ENCODE assay signal across 26 cellular contexts in genomic region chr10:33127622-33128021, GRCh38.
DNase-seq lines count a peak whose midpoint lies in the region; ATAC-seq lines count a peak whose summit lies in the region.
"Had no signal": no experiment of that assay in that cellular context is flagged by ENCODE, and none has a peak within 500 bp of the region (broad histone marks: within the 10 kb centered on the region; RNA-seq: fewer than 3 reads in every experiment).

No MANE protein-coding gene starts in this region.

- peaks cover 16% of the 10 kb centered on the region for H3K36me3 Mint-ChIP-seq in activated CD4-positive, alpha-beta T cell treated with anti-CD3 and anti-CD28 coated beads, Interleukin-2, amount 10 ng/mL, durations not matched to agents 7 days and 5 days (ENCODE audit: low read depth)
- no peaks in the 10 kb centered on the region for H3K36me3 Mint-ChIP-seq in CD8-positive, alpha-beta memory T cell
- H3K36me3 Mint-ChIP-seq in activated T-helper 17 cell treated with anti-CD3 and anti-CD28 coated beads, Interleukin-2, amount 50 U/mL, for 72 hours (ENCODE audit: low read depth) = no peaks in the 10 kb centered on the region
- H3K36me3 Mint-ChIP-seq in natural killer cell treated with Interleukin-12 subunit alpha and Interleukin-12 subunit beta and Interleukin-15 and Interleukin-18, amount 100 ng/mL, for 72 hours = no peaks in the 10 kb centered on the region

- peaks cover 70% of the 10 kb centered on the region for H3K4me1 ChIP-seq in CD8-positive, alpha-beta memory T cell (ENCODE audit: insufficient read depth, low read length)
- H3K4me1 ChIP-seq: transverse colon had no signal

- H3K4me1 Mint-ChIP-seq in activated CD4-positive, alpha-beta T cell treated with anti-CD3 and anti-CD28 coated beads, Interleukin-2, amount 10 ng/mL, durations not matched to agents 7 days and 5 days = peaks cover 66% of the 10 kb centered on the region
- H3K4me1 Mint-ChIP-seq in CD8-positive, alpha-beta memory T cell = peaks cover 71 to 88% (median 82%) of the 10 kb centered on the region in 3 donors
- H3K4me1 Mint-ChIP-seq in activated T-helper 17 cell treated with anti-CD3 and anti-CD28 coated beads, Interleukin-2, amount 50 U/mL, for 72 hours = peaks cover 60% of the 10 kb centered on the region
- H3K4me1 Mint-ChIP-seq in natural killer cell treated with Interleukin-12 subunit alpha and Interleukin-12 subunit beta and Interleukin-15 and Interleukin-18, amount 100 ng/mL, for 72 hours (ENCODE audit: low read depth in 2 of 2) = peaks cover 41 to 42% of the 10 kb centered on the region in 2 donors

- no peak for ATAC-seq in activated T-helper 17 cell treated with anti-CD3 and anti-CD28 coated beads, Interleukin-2, amount 50 U/mL, for 72 hours (replicated peaks)
- no peak for ATAC-seq in natural killer cell treated with Interleukin-12 subunit alpha and Interleukin-12 subunit beta and Interleukin-15 and Interleukin-18, amount 100 ng/mL, for 72 hours
- ATAC-seq in GM18858 (IDR thresholded peaks at IDR 0.05; ENCODE audit: unreplicated experiment) = no peak
- ATAC-seq: K562, left lobe of liver, right cardiac atrium had no signal

- H3K9me3 ChIP-seq in CD8-positive, alpha-beta memory T cell (ENCODE audit: low read length) = no peaks in the 10 kb centered on the region
- H3K9me3 ChIP-seq: MG63, ovary, transverse colon had no signal

- H3K27me3 ChIP-seq in CD8-positive, alpha-beta memory T cell (ENCODE audit: insufficient read depth, low read length, poor library complexity, severe bottlenecking) = no peaks in the 10 kb centered on the region
- H3K27me3 ChIP-seq: brain microvascular endothelial cell, MG63, ovary, transverse colon had no signal

- CTCF ChIA-PET in activated CD4-positive, alpha-beta T cell treated with anti-CD3 and anti-CD28 coated beads, Interleukin-2, amount 10 ng/mL, durations not matched to agents 7 days and 5 days (lab: Charles Lee) = interaction anchor here (0.6 to 6.1 kb wide), 8 partner anchors 9 to 95 kb away, joined by 3 to 55 read pairs (median 4); no protein-coding TSS in a partner anchor
- CTCF ChIA-PET in CD8-positive, alpha-beta memory T cell (lab: Charles Lee) = interaction anchor here (1.3 to 1.8 kb wide), 3 partner anchors 11 to 27 kb away, joined by 3 to 8 read pairs (median 7); no protein-coding TSS in a partner anchor

- H3K9me3 Mint-ChIP-seq in activated CD4-positive, alpha-beta T cell treated with anti-CD3 and anti-CD28 coated beads, Interleukin-2, amount 10 ng/mL, durations not matched to agents 7 days and 5 days = peaks cover 3% of the 10 kb centered on the region
- peaks cover 0 to 2% (median 0%) of the 10 kb centered on the region in 5 donors for H3K9me3 Mint-ChIP-seq in CD8-positive, alpha-beta memory T cell
- H3K9me3 Mint-ChIP-seq in activated T-helper 17 cell treated with anti-CD3 and anti-CD28 coated beads, Interleukin-2, amount 50 U/mL, for 72 hours = no peaks in the 10 kb centered on the region
- H3K9me3 Mint-ChIP-seq in natural killer cell treated with Interleukin-12 subunit alpha and Interleukin-12 subunit beta and Interleukin-15 and Interleukin-18, amount 100 ng/mL, for 72 hours = no peaks in the 10 kb centered on the region
- H3K9me3 Mint-ChIP-seq: activated T-helper 2 cell treated with anti-CD3 and anti-CD28 coated beads, Interferon-gamma antibody, Interleukin-2, Interleukin-4, amounts not matched to agents 10 μg/mL and 5 μg/mL and 100 μg/mL, durations not matched to agents 14 hours and 24 hours and 36 hours; nephron progenitor cell had no signal

- no peaks in the 10 kb centered on the region for H3K36me3 ChIP-seq in CD8-positive, alpha-beta memory T cell (ENCODE audit: insufficient read depth, low read length)
- H3K36me3 ChIP-seq: brain microvascular endothelial cell, MG63, ovary, transverse colon had no signal

- POLR2A ChIA-PET in activated CD4-positive, alpha-beta T cell treated with anti-CD3 and anti-CD28 coated beads, Interleukin-2, amount 10 ng/mL, durations not matched to agents 7 days and 5 days (lab: Charles Lee) = no interaction called here
- POLR2A ChIA-PET in CD8-positive, alpha-beta memory T cell (lab: Charles Lee) = interaction anchor here (1.3 kb wide), 1 partner anchor 12 kb away, joined by 6 read pairs; no protein-coding TSS in a partner anchor

- intact Hi-C loops in posterior cingulate gyrus (cut with DNase I) = no loop called here

- H3K4me3 ChIP-seq in CD8-positive, alpha-beta memory T cell (ENCODE audit: low read length) = no peak overlapping the region
- H3K4me3 ChIP-seq: K562, MG63, ovary, transverse colon had no signal

- H3K4me3 Mint-ChIP-seq in activated CD4-positive, alpha-beta T cell treated with anti-CD3 and anti-CD28 coated beads, Interleukin-2, amount 10 ng/mL, durations not matched to agents 7 days and 5 days = no peak overlapping the region
- H3K4me3 Mint-ChIP-seq in CD8-positive, alpha-beta memory T cell = peak overlapping the region in 1 of 7 donors; percentile 54
- peak overlapping the region; percentile 75 for H3K4me3 Mint-ChIP-seq in activated T-helper 17 cell treated with anti-CD3 and anti-CD28 coated beads, Interleukin-2, amount 50 U/mL, for 72 hours
- H3K4me3 Mint-ChIP-seq in natural killer cell treated with Interleukin-12 subunit alpha and Interleukin-12 subunit beta and Interleukin-15 and Interleukin-18, amount 100 ng/mL, for 72 hours = peak overlapping the region; percentile 40
- H3K4me3 Mint-ChIP-seq: nephron progenitor cell had no signal

- H3K27ac ChIP-seq in CD8-positive, alpha-beta memory T cell (ENCODE audit: low read depth, low read length) = no peak overlapping the region
- H3K27ac ChIP-seq: brain microvascular endothelial cell, ovary, transverse colon had no signal

- H3K27ac Mint-ChIP-seq in activated CD4-positive, alpha-beta T cell treated with anti-CD3 and anti-CD28 coated beads, Interleukin-2, amount 10 ng/mL, durations not matched to agents 7 days and 5 days = peak overlapping the region; percentile 93
- H3K27ac Mint-ChIP-seq in CD8-positive, alpha-beta memory T cell = peak overlapping the region in 7 of 8 donors; percentile 29 to 98 (median 95)
- peak overlapping the region; percentile 76 for H3K27ac Mint-ChIP-seq in activated T-helper 17 cell treated with anti-CD3 and anti-CD28 coated beads, Interleukin-2, amount 50 U/mL, for 72 hours
- H3K27ac Mint-ChIP-seq in natural killer cell treated with Interleukin-12 subunit alpha and Interleukin-12 subunit beta and Interleukin-15 and Interleukin-18, amount 100 ng/mL, for 72 hours = peak overlapping the region; percentile 86 to 91
- H3K27ac Mint-ChIP-seq: nephron progenitor cell had no signal

- H3K27me3 Mint-ChIP-seq in activated CD4-positive, alpha-beta T cell treated with anti-CD3 and anti-CD28 coated beads, Interleukin-2, amount 10 ng/mL, durations not matched to agents 7 days and 5 days = no peaks in the 10 kb centered on the region
- peaks cover 0 to 1% of the 10 kb centered on the region in 2 donors for H3K27me3 Mint-ChIP-seq in CD8-positive, alpha-beta memory T cell
- H3K27me3 Mint-ChIP-seq in activated T-helper 17 cell treated with anti-CD3 and anti-CD28 coated beads, Interleukin-2, amount 50 U/mL, for 72 hours = no peaks in the 10 kb centered on the region
- H3K27me3 Mint-ChIP-seq in natural killer cell treated with Interleukin-12 subunit alpha and Interleukin-12 subunit beta and Interleukin-15 and Interleukin-18, amount 100 ng/mL, for 72 hours = no peaks in the 10 kb centered on the region

- no peak for DNase-seq in activated CD4-positive, alpha-beta T cell treated with anti-CD3 and anti-CD28 coated beads, Interleukin-2, amount 10 ng/mL, durations not matched to agents 7 days and 5 days
- no peak for DNase-seq in activated CD4-positive, alpha-beta T cell treated with anti-CD3 and anti-CD28 coated beads for 1 hour
- DNase-seq in CD8-positive, alpha-beta memory T cell = no peak
- DNase-seq in natural killer cell treated with Interleukin-12 subunit alpha and Interleukin-12 subunit beta and Interleukin-15 and Interleukin-18, amount 100 ng/mL, for 72 hours (ENCODE audit: low spot score) = no peak
- DNase-seq in posterior cingulate gyrus (no peak), OCI-M1 (lab: John Stamatoyannopoulos, UW) (no peak)
- DNase-seq: 8988T; activated CD4-positive, alpha-beta T cell treated with anti-CD3 and anti-CD28 coated beads for 4 hours; brain microvascular endothelial cell; DMS79 treated with DMSO at 0.1 percent for 48 hours; effector CD4-positive, alpha-beta T cell; foreskin fibroblast; H7; MG63; midbrain; NCI-H1417 treated with DMSO at 0.1 percent for 48 hours; nephron progenitor cell; ovary; right cardiac atrium; SIG-M5; transverse colon had no signal
